ENCODE assay signal across 21 cellular contexts in genomic region chr9:128694344-128694743, GRCh38. TPM values are rescaled to one million over a fixed set of nuclear protein-coding genes. Genes with fewer than 3 reads are reported as not detected.
DNase-seq lines count a peak whose midpoint lies in the region; ATAC-seq and FAIRE-seq lines count a peak whose summit lies in the region.
"Had no signal": no experiment of that assay in that cellular context is flagged by ENCODE, and none has a peak within 500 bp of the region (broad histone marks: within the 10 kb centered on the region; RNA-seq: fewer than 3 reads in every experiment).

No MANE protein-coding gene starts in this region.

- no peak for ATAC-seq in activated naive CD8-positive, alpha-beta T cell treated with anti-CD3 and anti-CD28 coated beads, Interleukin-2, amount 50 U/mL, for 24 hours
- no peak for ATAC-seq in T-helper 17 cell
- peak; percentile 43 for ATAC-seq in stimulated activated memory B cell treated with anti-CD40 and anti-IgM and Interleukin-4, amounts not matched to agents 10 μg/mL and 1 μg/mL and 100 μg/mL, for 72 hours
- no peak for ATAC-seq in GM18858 (IDR thresholded peaks at IDR 0.05; ENCODE audit: unreplicated experiment)
- ATAC-seq: A549; CD8-positive, alpha-beta T cell had no signal

- no peak overlapping the region for H3K4me3 Mint-ChIP-seq in activated naive CD8-positive, alpha-beta T cell
- H3K4me3 Mint-ChIP-seq in activated naive CD8-positive, alpha-beta T cell treated with anti-CD3 and anti-CD28 coated beads, Interleukin-2, amount 50 U/mL, for 24 hours = no peak overlapping the region
- H3K4me3 Mint-ChIP-seq in T-helper 17 cell = no peak overlapping the region
- H3K4me3 Mint-ChIP-seq in stimulated activated memory B cell treated with anti-CD40 and anti-IgM and Interleukin-4, amounts not matched to agents 10 μg/mL and 1 μg/mL and 100 μg/mL, for 72 hours = peak overlapping the region; percentile 34
- H3K4me3 Mint-ChIP-seq: CD8-positive, alpha-beta T cell; HFFc6 had no signal

- peak overlapping the region; percentile 18 for H3K27ac Mint-ChIP-seq in activated naive CD8-positive, alpha-beta T cell
- no peak overlapping the region for H3K27ac Mint-ChIP-seq in activated naive CD8-positive, alpha-beta T cell treated with anti-CD3 and anti-CD28 coated beads, Interleukin-2, amount 50 U/mL, for 24 hours
- H3K27ac Mint-ChIP-seq in T-helper 17 cell = peak overlapping the region; percentile 91
- peak overlapping the region; percentile 77 for H3K27ac Mint-ChIP-seq in stimulated activated memory B cell treated with anti-CD40 and anti-IgM and Interleukin-4, amounts not matched to agents 10 μg/mL and 1 μg/mL and 100 μg/mL, for 72 hours

- no peaks in the 10 kb centered on the region for H3K9me3 ChIP-seq in T-helper 17 cell (ENCODE audit: control insufficient read depth, low read length, poor library complexity, severe bottlenecking)
- H3K9me3 ChIP-seq: A549; BLaER1 treated with 17β-estradiol and CSF1 and Interleukin-3, amounts not matched to agents 10 nM and 100 nM had no signal

- no peaks in the 10 kb centered on the region for H3K27me3 Mint-ChIP-seq in activated naive CD8-positive, alpha-beta T cell
- no peaks in the 10 kb centered on the region for H3K27me3 Mint-ChIP-seq in activated naive CD8-positive, alpha-beta T cell treated with anti-CD3 and anti-CD28 coated beads, Interleukin-2, amount 50 U/mL, for 24 hours
- no peaks in the 10 kb centered on the region for H3K27me3 Mint-ChIP-seq in T-helper 17 cell
- no peaks in the 10 kb centered on the region for H3K27me3 Mint-ChIP-seq in stimulated activated memory B cell treated with anti-CD40 and anti-IgM and Interleukin-4, amounts not matched to agents 10 μg/mL and 1 μg/mL and 100 μg/mL, for 72 hours

- peaks cover 15% of the 10 kb centered on the region for H3K36me3 Mint-ChIP-seq in activated naive CD8-positive, alpha-beta T cell
- H3K36me3 Mint-ChIP-seq in activated naive CD8-positive, alpha-beta T cell treated with anti-CD3 and anti-CD28 coated beads, Interleukin-2, amount 50 U/mL, for 24 hours (ENCODE audit: low read depth) = peaks cover 67% of the 10 kb centered on the region
- peaks cover 9% of the 10 kb centered on the region for H3K36me3 Mint-ChIP-seq in T-helper 17 cell (ENCODE audit: low read depth)
- peaks cover 50% of the 10 kb centered on the region for H3K36me3 Mint-ChIP-seq in stimulated activated memory B cell treated with anti-CD40 and anti-IgM and Interleukin-4, amounts not matched to agents 10 μg/mL and 1 μg/mL and 100 μg/mL, for 72 hours

- no peak for DNase-seq in activated naive CD8-positive, alpha-beta T cell treated with anti-CD3 and anti-CD28 coated beads, Interleukin-2, amount 50 U/mL, for 24 hours
- no peak for DNase-seq in GM19239 (ENCODE audit: insufficient read length, low spot score)
- DNase-seq in T-helper 17 cell = no peak
- DNase-seq in SW480 (ENCODE audit: low spot score) = no peak
- DNase-seq: Calu3; CD8-positive, alpha-beta T cell; GF-D8; H7; HFFc6; KBM-7; NCI-H1105 treated with DMSO at 0.1 percent for 48 hours; NCI-H1694 treated with DMSO at 0.1 percent for 48 hours; NCI-H510A; NCI-H748 treated with DMSO at 0.1 percent for 48 hours; NK-92 treated with Interleukin-12 subunit alpha and Interleukin-12 subunit beta, amount 100 ng/mL, for 24 hours; SHP77 treated with DMSO at 0.1 percent for 48 hours had no signal

- H3K9me3 Mint-ChIP-seq in activated naive CD8-positive, alpha-beta T cell (ENCODE audit: low read depth) = no peaks in the 10 kb centered on the region
- H3K9me3 Mint-ChIP-seq in activated naive CD8-positive, alpha-beta T cell treated with anti-CD3 and anti-CD28 coated beads, Interleukin-2, amount 50 U/mL, for 24 hours = no peaks in the 10 kb centered on the region
- H3K9me3 Mint-ChIP-seq in stimulated activated memory B cell treated with anti-CD40 and anti-IgM and Interleukin-4, amounts not matched to agents 10 μg/mL and 1 μg/mL and 100 μg/mL, for 72 hours = no peaks in the 10 kb centered on the region
- H3K9me3 Mint-ChIP-seq: CD8-positive, alpha-beta T cell; HFFc6 had no signal

- H3K4me1 Mint-ChIP-seq in activated naive CD8-positive, alpha-beta T cell (ENCODE audit: low read depth) = peaks cover 26% of the 10 kb centered on the region
- H3K4me1 Mint-ChIP-seq in activated naive CD8-positive, alpha-beta T cell treated with anti-CD3 and anti-CD28 coated beads, Interleukin-2, amount 50 U/mL, for 24 hours = peaks cover 40% of the 10 kb centered on the region
- peaks cover 22% of the 10 kb centered on the region for H3K4me1 Mint-ChIP-seq in T-helper 17 cell
- H3K4me1 Mint-ChIP-seq in stimulated activated memory B cell treated with anti-CD40 and anti-IgM and Interleukin-4, amounts not matched to agents 10 μg/mL and 1 μg/mL and 100 μg/mL, for 72 hours = peaks cover 34% of the 10 kb centered on the region

- peak; percentile 35 for FAIRE-seq in GM19239 (lab: Jason Lieb, UNC)
- FAIRE-seq: A549 had no signal

RNA-seq across cellular contexts. Expression of gene SET, which starts 5.3 kb away (rescaled TPM):
- 100 to 1,000 TPM; 223 to 231 TPM for total RNA-seq in T-helper 17 cell

RNA-seq across cellular contexts. Expression of gene PKN3, which starts 8.0 kb away (rescaled TPM):
- total RNA-seq in T-helper 17 cell = 1 to 10 TPM in 1 of 2 donors, under 1 TPM in 1; 0.96 to 2.0 TPM

RNA-seq across cellular contexts. Expression of gene ZDHHC12, which starts 29.6 kb away (rescaled TPM):
- total RNA-seq in T-helper 17 cell = 10 to 100 TPM; 23.5 to 26.9 TPM

RNA-seq across cellular contexts. Expression of gene DYNC2I2, which starts 37.7 kb away (rescaled TPM):
- 1 to 10 TPM; 3.7 to 3.8 TPM for total RNA-seq in T-helper 17 cell
